10 cellular contexts compared by ENCODE assay signal in genomic region chr1:52385376-52385775, GRCh38.
"Had no signal": no experiment of that assay in that cellular context is flagged by ENCODE, and none has a peak within 500 bp of the region (broad histone marks: within the 10 kb centered on the region; RNA-seq: fewer than 3 reads in every experiment).

No MANE protein-coding gene starts in this region.

- DNase-seq: GM23248, GOT3, H7, HFFc6, KBM-7 had no signal

- H3K9me3 ChIP-seq: HAP-1 had no signal

- ATAC-seq: HCT116, HepG2 had no signal

- H3K4me1 ChIP-seq: HAP-1 had no signal

- H3K4me3 ChIP-seq: GM23248, HAP-1 had no signal

- H3K27ac ChIP-seq: GM23248, HL-60, KMS-11 had no signal
